8 cellular contexts compared by ENCODE assay signal in genomic region chr9:4984571-4985375, GRCh38. TPM values are rescaled to one million over a fixed set of nuclear protein-coding genes. Genes with fewer than 3 reads are reported as not detected.
DNase-seq lines count a peak whose midpoint lies in the region; ATAC-seq and TF ChIP-seq lines count a peak whose summit lies in the region.

Gene JAK2, plus strand, starts transcription at chr9:4985272. Its CDS starts 36,716 bp downstream, at chr9:5021988.

- H3K9me3 Mint-ChIP-seq in T-cell: no peaks in the 10 kb centered on the region

- peak within 1 kb of the TSS; percentile 88 to 98 (median 97) for H3K27ac ChIP-seq in adrenal gland
- H3K27ac ChIP-seq in uterus: peak within 1 kb of the TSS; percentile 99

- POLR2A ChIA-PET in T-cell (lab: Charles Lee): interaction anchor here in 1 of 2 donors (0.9 kb wide), 1 partner anchor 465 kb away, joined by 3 read pairs; no protein-coding TSS in a partner anchor

- H3K4me1 ChIP-seq in adrenal gland (replicated peaks in 1 of 2) (peaks cover 21 to 43% of the 10 kb centered on the region in 2 donors), uterus (peaks cover 0 to 17% of the 10 kb centered on the region in 2 donors)

- H3K27me3 Mint-ChIP-seq in T-cell: no peaks in the 10 kb centered on the region

- H3K4me3 Mint-ChIP-seq in T-cell: peak within 1 kb of the TSS; percentile 87 to 89 (median 87)

- TF ChIP-seq POLR2A in adrenal gland (IDR thresholded peaks at IDR 0.05) (peak; percentile 60 to 95), uterus (IDR thresholded peaks at IDR 0.05) (peak; percentile 60 to 82)

- H3K36me3 Mint-ChIP-seq in T-cell: no peaks in the 10 kb centered on the region

- TF ChIP-seq CTCF in GM12872 (IDR thresholded peaks at IDR 0.05; ENCODE audit: insufficient read depth, low read depth, low read length) (peak; percentile 55; the same call in 2 of the 3 replicates), adrenal gland (IDR thresholded peaks at IDR 0.05) (peak in 4 of 6 experiments; percentile 20 to 37 (median 28)), uterus (IDR thresholded peaks at IDR 0.05) (peak; percentile 21 to 60 (median 28))

- no peaks in the 10 kb centered on the region for H3K27me3 ChIP-seq in adrenal gland
- H3K27me3 ChIP-seq in uterus: no peaks in the 10 kb centered on the region

- intact Hi-C loops in adrenal gland (cut with DNase I): loop anchor here (5.0 to 10.0 kb wide), 3 partner anchors 190 to 222 kb away; partner anchors contain the start of gene RCL1 (in 2 of the 2)
- intact Hi-C loops in left ventricle myocardium superior (cut with micrococcal nuclease): loop anchor here (5.0 kb wide), 1 partner anchor 222 kb away; no protein-coding TSS in a partner anchor
- intact Hi-C loops in uterus (cut with DNase I; ENCODE audit: low total_unique reads): no loop called here

- H3K4me1 Mint-ChIP-seq in T-cell: peaks cover 24 to 27% (median 27%) of the 10 kb centered on the region in 3 donors

- H3K9me3 ChIP-seq in adrenal gland (replicated peaks in 1 of 3): no peaks in the 10 kb centered on the region
- no peaks in the 10 kb centered on the region for H3K9me3 ChIP-seq in uterus

- H3K36me3 ChIP-seq in adrenal gland (replicated peaks in 1 of 2) (no peaks in the 10 kb centered on the region), uterus (no peaks in the 10 kb centered on the region)

- 0 to 1% (median 0%) methylated on average over 6 to 88 of the region's 88 CpGs for WGBS in adrenal gland, 4 donors

- peak within 1 kb of the TSS; percentile 92 to 96 for H3K27ac Mint-ChIP-seq in T-cell

- peak; percentile 92 for DNase-seq in NCI-H1092 treated with DMSO at 0.1 percent for 48 hours (lab: John Stamatoyannopoulos, UW)
- peak; percentile 45 to 77 (median 63) for DNase-seq in T-cell
- DNase-seq in adrenal gland: peak; percentile 88 to 96 (median 92)
- peak; percentile 95 for DNase-seq in left ventricle myocardium superior
- peak; percentile 82 for DNase-seq in pulmonary artery endothelial cell (ENCODE audit: low read depth, low spot score)
- DNase-seq in uterus: peak; percentile 90 to 91

- peak; percentile 70 for ATAC-seq in HG02623 (IDR thresholded peaks at IDR 0.05; ENCODE audit: unreplicated experiment)
- peak; percentile 79 to 90 (median 88) for ATAC-seq in T-cell (replicated peaks in 1 of 4)
- peak; percentile 95 for ATAC-seq in left ventricle myocardium superior

- H3K4me3 ChIP-seq in adrenal gland: peak within 1 kb of the TSS in 3 of 4 donors; percentile 43 to 87 (median 74)
- H3K4me3 ChIP-seq in uterus: peak within 1 kb of the TSS; percentile 61 to 80

- CTCF ChIA-PET in T-cell (lab: Charles Lee): interaction anchor here in 1 of 2 donors (0.6 to 2.2 kb wide), 4 partner anchors 191 to 688 kb away, joined by 3 to 7 read pairs (median 4); partner anchors contain the start of gene CD274

RNA-seq across cellular contexts. Expression of gene JAK2, which starts in this region (rescaled TPM):
- total RNA-seq in T-cell (10 to 100 TPM; 12.6 to 16.2 (median 15.0) TPM), adrenal gland (10 to 100 TPM in 6 of 8 donors, 1 to 10 TPM in 2; 6.9 to 21.0 (median 13.1) TPM), left ventricle myocardium superior (21.5 TPM), pulmonary artery endothelial cell (9.8 and 10.3 TPM in 2 replicates), uterus (10 to 100 TPM; 12.8 to 47.1 (median 26.5) TPM)
- polyA plus RNA-seq in adrenal gland: 10 to 100 TPM in 1 of 3 donors, 1 to 10 TPM in 2; 3.5 to 12.8 (median 5.7) TPM

Comparison
In these comparisons a context has a peak if more than half of its experiments do, and no peak if none do; other contexts are left out.
1. Peak in every context shown above with its lines: DNase-seq, ATAC-seq, H3K4me3 ChIP-seq and H3K27ac ChIP-seq.